In genomic region chr12:48958049-48958388, GRCh38 we compare ENCODE assay signal across 8 cellular contexts. TPM values are rescaled to one million over a fixed set of nuclear protein-coding genes. Genes with fewer than 3 reads are reported as not detected.
DNase-seq lines count a peak whose midpoint lies in the region; ATAC-seq, FAIRE-seq and TF ChIP-seq lines count a peak whose summit lies in the region.

No MANE protein-coding gene starts in this region.

- H3K4me1 ChIP-seq in DOHH2 (ENCODE audit: control insufficient read depth, low read length): peaks cover 31% of the 10 kb centered on the region
- peaks cover 32% of the 10 kb centered on the region for H3K4me1 ChIP-seq in OCI-LY1 (ENCODE audit: insufficient read depth, low read length, severe bottlenecking)
- H3K4me1 ChIP-seq in endothelial cell of umbilical vein (ENCODE audit: control insufficient read depth, extremely low read depth, insufficient read depth, low read length): peaks cover 31% of the 10 kb centered on the region

- ATAC-seq in HG02610 (IDR thresholded peaks at IDR 0.05; ENCODE audit: unreplicated experiment): no peak
- ATAC-seq in HG03139 (IDR thresholded peaks at IDR 0.05; ENCODE audit: unreplicated experiment): no peak

- TF ChIP-seq CTCF in DOHH2 (IDR thresholded peaks at IDR 0.05; ENCODE audit: low read depth, low read length, poor library complexity, severe bottlenecking): no peak
- TF ChIP-seq CTCF in OCI-LY1 (IDR thresholded peaks at IDR 0.05; ENCODE audit: low read length): no peak
- no peak for TF ChIP-seq CTCF in endothelial cell of umbilical vein (IDR thresholded peaks at IDR 0.05; ENCODE audit: extremely low read depth in 1 of 2, insufficient read depth in 1 of 2, low read depth in 1 of 2, low read length in 2 of 2)

- BruUV-seq in endothelial cell of umbilical vein (replicated peaks; lab: Mats Ljungman, UMichigan): no TSS peak

- FAIRE-seq in endothelial cell of umbilical vein (lab: Jason Lieb, UNC): peak; percentile 55

- H3K27ac ChIP-seq in DOHH2 (ENCODE audit: low read depth, low read length) (peak overlapping the region; percentile 30), OCI-LY1 (ENCODE audit: low read depth, low read length, poor library complexity, severe bottlenecking) (no peak overlapping the region), endothelial cell of umbilical vein (ENCODE audit: insufficient read depth, low read depth, low read length) (no peak overlapping the region)

- CTCF ChIA-PET in endothelial cell of umbilical vein (lab: Charles Lee): interaction anchor here (0.8 to 2.2 kb wide), 9 partner anchors 8 to 140 kb away, joined by 3 to 12 read pairs (median 5); partner anchors contain the start of gene WNT1

- H3K9me2 ChIP-seq in DOHH2 (replicated peaks; ENCODE audit: control insufficient read depth, low read length): no peaks in the 10 kb centered on the region
- no peaks in the 10 kb centered on the region for H3K9me2 ChIP-seq in OCI-LY1 (ENCODE audit: low read depth, low read length)

- H2AFZ ChIP-seq in OCI-LY1 (ENCODE audit: low read length): no peak overlapping the region
- peak overlapping the region; percentile 81 for H2AFZ ChIP-seq in endothelial cell of umbilical vein (ENCODE audit: low read depth, low read length)

- dilution Hi-C loops in endothelial cell of umbilical vein (cut with MboI; ENCODE audit: extremely low pct_ligation_motif_present, low sequenced_read_pairs): no loop called here

- no peaks in the 10 kb centered on the region for H3K9me1 ChIP-seq in endothelial cell of umbilical vein (replicated peaks; ENCODE audit: control insufficient read depth, extremely low read depth, insufficient read depth, low read length)

- H3F3A ChIP-seq in DOHH2 (ENCODE audit: control insufficient read depth, insufficient read depth) (0 out of 2 replicates have a peak, but pooled peaks cover 4% of the 10 kb centered on the region), OCI-LY1 (ENCODE audit: insufficient read depth, low read length) (no peaks in the 10 kb centered on the region)

- no peak for TF ChIP-seq POLR2A in endothelial cell of umbilical vein (IDR thresholded peaks at IDR 0.05; ENCODE audit: low read depth, low read length)

- H3K4me2 ChIP-seq in DOHH2 (ENCODE audit: low read length) (peak overlapping the region; percentile 99), OCI-LY1 (ENCODE audit: low read length) (peak overlapping the region; percentile 89), endothelial cell of umbilical vein (ENCODE audit: insufficient read depth, low read length) (peak overlapping the region; percentile 55)

- no peaks in the 10 kb centered on the region for H3K9me3 ChIP-seq in DOHH2 (ENCODE audit: control insufficient read depth, insufficient read depth, low read length)
- no peaks in the 10 kb centered on the region for H3K9me3 ChIP-seq in OCI-LY1 (ENCODE audit: low read length)
- H3K9me3 ChIP-seq in endothelial cell of umbilical vein (replicated peaks; ENCODE audit: control insufficient read depth, insufficient read depth, low read length): no peaks in the 10 kb centered on the region

- H4K20me1 ChIP-seq in DOHH2 (ENCODE audit: control insufficient read depth, insufficient read depth, low read depth, low read length) (no peaks in the 10 kb centered on the region; the same call in 1 of the 2 replicates), OCI-LY1 (ENCODE audit: insufficient read depth, low read length) (no peaks in the 10 kb centered on the region), endothelial cell of umbilical vein (replicated peaks; ENCODE audit: control insufficient read depth, extremely low read depth, insufficient read depth, low read length) (peaks cover 8% of the 10 kb centered on the region)

- H3K4me3 ChIP-seq in DOHH2 (ENCODE audit: low read length) (peak overlapping the region; percentile 86), OCI-LY1 (ENCODE audit: low read depth, low read length, poor library complexity, severe bottlenecking) (peak overlapping the region; percentile 75), endothelial cell of umbilical vein (replicated peaks in 1 of 3; ENCODE audit: insufficient read depth in 1 of 3, low read depth in 1 of 3, low read length in 3 of 3) (peak overlapping the region in 1 of 3 experiments; percentile 90)

- H3K36me3 ChIP-seq in DOHH2 (ENCODE audit: control insufficient read depth, low read length): peaks cover 27% of the 10 kb centered on the region
- H3K36me3 ChIP-seq in OCI-LY1 (ENCODE audit: insufficient read depth, low read length): peaks cover 16% of the 10 kb centered on the region; the same call in 1 of the 2 replicates
- H3K36me3 ChIP-seq in endothelial cell of umbilical vein (ENCODE audit: control insufficient read depth in 2 of 2, extremely low read depth in 1 of 2, insufficient read depth in 2 of 2, low read length in 2 of 2): peaks cover under 1 to 4% of the 10 kb centered on the region in 2 experiments

- H3K27me3 ChIP-seq in DOHH2 (ENCODE audit: control insufficient read depth, low read length) (no peaks in the 10 kb centered on the region), OCI-LY1 (ENCODE audit: insufficient read depth, low read length) (no peaks in the 10 kb centered on the region), endothelial cell of umbilical vein (ENCODE audit: control insufficient read depth in 2 of 2, insufficient read depth in 2 of 2, low read length in 2 of 2) (no peaks in the 10 kb centered on the region)

- DNase-seq in endothelial cell of umbilical vein (ENCODE audit: low read depth, low spot score): no peak
- peak; percentile 22 for DNase-seq in pons (ENCODE audit: low spot score)
- DNase-seq in NCI-H187 treated with DMSO at 0.1 percent for 48 hours (lab: John Stamatoyannopoulos, UW): no peak
- DNase-seq in epidermal melanocyte (ENCODE audit: insufficient read length, low spot score): no peak

- POLR2A ChIA-PET in endothelial cell of umbilical vein (lab: Charles Lee): no interaction called here

- H3K9ac ChIP-seq in OCI-LY1 (ENCODE audit: low read length) (peak overlapping the region; percentile 54; the same call in 1 of the 2 replicates), endothelial cell of umbilical vein (replicated peaks; ENCODE audit: extremely low read depth, insufficient read depth, low read length) (peak overlapping the region; percentile 87)

- H3K79me2 ChIP-seq in DOHH2 (ENCODE audit: control insufficient read depth, low read length) (peaks cover 41% of the 10 kb centered on the region), OCI-LY1 (ENCODE audit: insufficient read depth, low read length) (peaks cover 18% of the 10 kb centered on the region; the same call in 1 of the 2 replicates), endothelial cell of umbilical vein (ENCODE audit: control insufficient read depth, insufficient read depth, low read length) (peaks cover 41% of the 10 kb centered on the region)

- intact Hi-C loops in endothelial cell of umbilical vein (cut with micrococcal nuclease): no loop called here

RNA-seq across cellular contexts. Expression of gene ARF3, which starts 0.7 kb away (rescaled TPM):
- 172 and 187 TPM in 2 replicates for total RNA-seq in endothelial cell of umbilical vein
- 138 and 149 TPM in 2 replicates for polyA plus RNA-seq in endothelial cell of umbilical vein
- polyA plus RNA-seq in endothelial cell of umbilical vein (2011; cell fraction: cytosol; rRNA removed): 212 and 244 TPM in 2 replicates
- polyA plus RNA-seq in endothelial cell of umbilical vein (2011; cell fraction: nucleus; rRNA removed): 167 and 199 TPM in 2 replicates
- polyA plus RNA-seq in endothelial cell of umbilical vein (2012): 165 and 188 TPM in 2 replicates
- 179 and 190 TPM in 2 replicates for polyA minus RNA-seq in endothelial cell of umbilical vein
- polyA minus RNA-seq in endothelial cell of umbilical vein (2011; cell fraction: cytosol; rRNA and poly(A)+ RNA removed): 74.8 TPM
- 45.0 and 53.9 TPM in 2 replicates for polyA minus RNA-seq in endothelial cell of umbilical vein (2011; cell fraction: nucleus; rRNA and poly(A)+ RNA removed)

RNA-seq across cellular contexts. Expression of gene WNT10B, which starts 13.5 kb away (rescaled TPM):
- not detected in 2 replicates for total RNA-seq in endothelial cell of umbilical vein
- polyA plus RNA-seq in endothelial cell of umbilical vein: 0.04 and 0.14 TPM in 2 replicates
- polyA plus RNA-seq in endothelial cell of umbilical vein (2011; cell fraction: cytosol; rRNA removed): 0.05 and 0.10 TPM in 2 replicates
- polyA plus RNA-seq in endothelial cell of umbilical vein (2011; cell fraction: nucleus; rRNA removed): 0.07 TPM in 1 of 2 replicates, not detected in the other
- 0.15 and 0.24 TPM in 2 replicates for polyA plus RNA-seq in endothelial cell of umbilical vein (2012)
- 0.70 TPM in 1 of 2 replicates, not detected in the other for polyA minus RNA-seq in endothelial cell of umbilical vein
- polyA minus RNA-seq in endothelial cell of umbilical vein (2011; cell fraction: cytosol; rRNA and poly(A)+ RNA removed): 2.5 TPM
- polyA minus RNA-seq in endothelial cell of umbilical vein (2011; cell fraction: nucleus; rRNA and poly(A)+ RNA removed): not detected in 2 replicates

RNA-seq across cellular contexts. Expression of gene WNT1, which starts 20.1 kb away (rescaled TPM):
- not detected in 2 replicates for total RNA-seq in endothelial cell of umbilical vein
- polyA plus RNA-seq in endothelial cell of umbilical vein: not detected in 2 replicates
- polyA plus RNA-seq in endothelial cell of umbilical vein (2011; cell fraction: cytosol; rRNA removed): not detected in 2 replicates
- not detected in 2 replicates for polyA plus RNA-seq in endothelial cell of umbilical vein (2011; cell fraction: nucleus; rRNA removed)
- not detected in 2 replicates for polyA plus RNA-seq in endothelial cell of umbilical vein (2012)
- not detected in 2 replicates for polyA minus RNA-seq in endothelial cell of umbilical vein
- polyA minus RNA-seq in endothelial cell of umbilical vein (2011; cell fraction: cytosol; rRNA and poly(A)+ RNA removed): not detected
- polyA minus RNA-seq in endothelial cell of umbilical vein (2011; cell fraction: nucleus; rRNA and poly(A)+ RNA removed): not detected in 2 replicates

RNA-seq across cellular contexts. Expression of gene FKBP11, which starts 32.7 kb away (rescaled TPM):
- 78.9 and 81.2 TPM in 2 replicates for total RNA-seq in endothelial cell of umbilical vein
- 74.2 and 81.7 TPM in 2 replicates for polyA plus RNA-seq in endothelial cell of umbilical vein
- 64.0 and 69.3 TPM in 2 replicates for polyA plus RNA-seq in endothelial cell of umbilical vein (2011; cell fraction: cytosol; rRNA removed)
- 111 and 117 TPM in 2 replicates for polyA plus RNA-seq in endothelial cell of umbilical vein (2011; cell fraction: nucleus; rRNA removed)
- 97.3 and 112 TPM in 2 replicates for polyA plus RNA-seq in endothelial cell of umbilical vein (2012)
- polyA minus RNA-seq in endothelial cell of umbilical vein: 67.9 and 75.2 TPM in 2 replicates
- 48.5 TPM for polyA minus RNA-seq in endothelial cell of umbilical vein (2011; cell fraction: cytosol; rRNA and poly(A)+ RNA removed)
- polyA minus RNA-seq in endothelial cell of umbilical vein (2011; cell fraction: nucleus; rRNA and poly(A)+ RNA removed): 32.5 and 33.9 TPM in 2 replicates

RNA-seq across cellular contexts. Expression of gene DDN, which starts 41.2 kb away (rescaled TPM):
- 0.22 and 0.42 TPM in 2 replicates for total RNA-seq in endothelial cell of umbilical vein
- polyA plus RNA-seq in endothelial cell of umbilical vein: 0.06 and 0.07 TPM in 2 replicates
- 0.06 and 0.08 TPM in 2 replicates for polyA plus RNA-seq in endothelial cell of umbilical vein (2011; cell fraction: cytosol; rRNA removed)
- 0.22 and 0.50 TPM in 2 replicates for polyA plus RNA-seq in endothelial cell of umbilical vein (2011; cell fraction: nucleus; rRNA removed)
- 0.26 and 0.31 TPM in 2 replicates for polyA plus RNA-seq in endothelial cell of umbilical vein (2012)
- 0.06 and 0.12 TPM in 2 replicates for polyA minus RNA-seq in endothelial cell of umbilical vein
- polyA minus RNA-seq in endothelial cell of umbilical vein (2011; cell fraction: cytosol; rRNA and poly(A)+ RNA removed): 2.7 TPM
- 0.19 and 0.24 TPM in 2 replicates for polyA minus RNA-seq in endothelial cell of umbilical vein (2011; cell fraction: nucleus; rRNA and poly(A)+ RNA removed)
